ENCODE assay signal across 19 cellular contexts in genomic region chr10:78004215-78005026, GRCh38. TPM values are rescaled to one million over a fixed set of nuclear protein-coding genes. Genes with fewer than 3 reads are reported as not detected.
A peak's percentile ranks its signal among the peaks of the same experiment; 100 is the strongest.
DNase-seq lines count a peak whose midpoint lies in the region; ATAC-seq and TF ChIP-seq lines count a peak whose summit lies in the region.
"Had no signal": no experiment of that assay in that cellular context is flagged by ENCODE, and none has a peak within 500 bp of the region (broad histone marks: within the 10 kb centered on the region; RNA-seq: fewer than 3 reads in every experiment).

No MANE protein-coding gene starts in this region.

- H3K4me1 ChIP-seq in left ventricle myocardium inferior (no peaks in the 10 kb centered on the region), GM23248 (ENCODE audit: insufficient read depth) (no peaks in the 10 kb centered on the region)
- H3K4me1 ChIP-seq: neural progenitor cell, vagina had no signal

- no peaks in the 10 kb centered on the region for H3K9me2 ChIP-seq in GM23248 (ENCODE audit: insufficient read depth)

- peaks cover 35% of the 10 kb centered on the region for H3K36me3 Mint-ChIP-seq in type B pancreatic cell

- H3K79me2 ChIP-seq in GM23248 (ENCODE audit: insufficient read depth), result no peaks in the 10 kb centered on the region

- H3K36me3 ChIP-seq in left ventricle myocardium inferior (peaks cover 100% of the 10 kb centered on the region), GM23248 (ENCODE audit: low read depth) (peaks cover 74% of the 10 kb centered on the region)

- no peak overlapping the region for H3K4me3 Mint-ChIP-seq in type B pancreatic cell
- H3K4me3 Mint-ChIP-seq: CD4-positive, CD25-positive, alpha-beta regulatory T cell; immature natural killer cell; neural progenitor cell; stimulated activated naive B cell treated with anti-CD40 and anti-IgM and Interleukin-4, amounts not matched to agents 10 μg/mL and 1 μg/mL and 100 μg/mL, for 72 hours had no signal

- DNase-seq in left ventricle myocardium inferior (no peak), cardiac septum (ENCODE audit: low spot score) (no peak), NCI-H460 (ENCODE audit: extremely low read depth, low read depth) (peak; percentile 14), epithelial cell of esophagus (ENCODE audit: low read depth) (no peak), type B pancreatic cell (ENCODE audit: extremely low spot score, unreplicated experiment) (no peak), GM23248 (no peak)
- DNase-seq: activated CD4-positive, CD25-positive, alpha-beta regulatory T cell treated with anti-CD3 and anti-CD28 coated beads, Interleukin-2, amount 50 U/mL, for 72 hours; activated T-cell treated with anti-CD3 and anti-CD28 coated beads, Interleukin-2, amount 50 U/mL, for 1 hour; CD4-positive, CD25-positive, alpha-beta regulatory T cell; HCEC 1CT; head of caudate nucleus; immature natural killer cell; stimulated activated CD4-positive, alpha-beta T cell treated with anti-CD3 and anti-CD28 coated beads, Interleukin-2, amount 100 ng/mL, for 48 hours; stimulated activated naive B cell treated with anti-CD40 and anti-IgM and Interleukin-4, amounts not matched to agents 10 μg/mL and 1 μg/mL and 100 μg/mL, for 72 hours had no signal

- no peaks in the 10 kb centered on the region for H3K27me3 Mint-ChIP-seq in type B pancreatic cell
- H3K27me3 Mint-ChIP-seq: CD4-positive, CD25-positive, alpha-beta regulatory T cell; stimulated activated naive B cell treated with anti-CD40 and anti-IgM and Interleukin-4, amounts not matched to agents 10 μg/mL and 1 μg/mL and 100 μg/mL, for 72 hours had no signal

- no peaks in the 10 kb centered on the region for H3K4me1 Mint-ChIP-seq in type B pancreatic cell (ENCODE audit: unreplicated experiment)
- H3K4me1 Mint-ChIP-seq: immature natural killer cell; stimulated activated naive B cell treated with anti-CD40 and anti-IgM and Interleukin-4, amounts not matched to agents 10 μg/mL and 1 μg/mL and 100 μg/mL, for 72 hours had no signal

- in situ Hi-C loops in GM23248 (cut with MboI), result no loop called here

- H3K27ac Mint-ChIP-seq in type B pancreatic cell, result no peak overlapping the region
- H3K27ac Mint-ChIP-seq: CD4-positive, CD25-positive, alpha-beta regulatory T cell; neural progenitor cell had no signal

- no peak for ATAC-seq in GM18868 (IDR thresholded peaks at IDR 0.05; ENCODE audit: unreplicated experiment)
- ATAC-seq: stimulated activated naive B cell treated with anti-CD40 and anti-IgM and Interleukin-4, amounts not matched to agents 10 μg/mL and 1 μg/mL and 100 μg/mL, for 72 hours had no signal

- TF ChIP-seq CTCF in left ventricle myocardium inferior (IDR thresholded peaks at IDR 0.05; ENCODE audit: borderline replicate concordance) (peak; percentile 44), epithelial cell of esophagus (IDR thresholded peaks at IDR 0.05; ENCODE audit: insufficient read depth, low read depth, low read length, missing control alignments) (peak; percentile 11), type B pancreatic cell (conservative IDR thresholded peaks at IDR 0.05) (peak; percentile 18)

- H3K27me3 ChIP-seq in left ventricle myocardium inferior (ENCODE audit: low read depth), result no peaks in the 10 kb centered on the region
- no peaks in the 10 kb centered on the region for H3K27me3 ChIP-seq in GM23248 (replicated peaks; ENCODE audit: insufficient read depth)
- H3K27me3 ChIP-seq: cardiac muscle cell, neural progenitor cell, vagina had no signal

- H3K27ac ChIP-seq in left ventricle myocardium inferior (replicated peaks) (no peak overlapping the region), GM23248 (no peak overlapping the region)
- H3K27ac ChIP-seq: cardiac muscle cell, KMS-11, neural progenitor cell, vagina had no signal

- no peak overlapping the region for H2AFZ ChIP-seq in GM23248
- H2AFZ ChIP-seq: neural progenitor cell had no signal

- WGBS in GM23248 (ENCODE audit: low coverage in 1 of 2, low lambda C conversion rate in 2 of 2, missing lambda C conversion rate in 2 of 2), 2 experiments, result 89 to 93% methylated on average over 16 of the region's 16 CpGs

- no peaks in the 10 kb centered on the region for H4K20me1 ChIP-seq in GM23248 (ENCODE audit: insufficient read depth)

- H3K4me2 ChIP-seq in GM23248 (ENCODE audit: unreplicated experiment), result no peak overlapping the region
- H3K4me2 ChIP-seq: KMS-11, neural progenitor cell had no signal

- H3K9me3 Mint-ChIP-seq in type B pancreatic cell, result no peaks in the 10 kb centered on the region
- H3K9me3 Mint-ChIP-seq: CD4-positive, CD25-positive, alpha-beta regulatory T cell; immature natural killer cell; neural progenitor cell; stimulated activated naive B cell treated with anti-CD40 and anti-IgM and Interleukin-4, amounts not matched to agents 10 μg/mL and 1 μg/mL and 100 μg/mL, for 72 hours had no signal

- H3K4me3 ChIP-seq in left ventricle myocardium inferior (no peak overlapping the region), epithelial cell of esophagus (ENCODE audit: low read length) (no peak overlapping the region), GM23248 (no peak overlapping the region)
- H3K4me3 ChIP-seq: cardiac muscle cell, neural progenitor cell, vagina had no signal

- H3K9ac ChIP-seq in GM23248, result no peak overlapping the region
- H3K9ac ChIP-seq: KMS-11, neural progenitor cell had no signal

- no peaks in the 10 kb centered on the region for H3F3A ChIP-seq in GM23248 (ENCODE audit: insufficient read depth)

- intact Hi-C loops in left ventricle myocardium inferior (cut with micrococcal nuclease) (loop anchor here (10.0 kb wide), 1 partner anchor 160 kb away; no protein-coding TSS in a partner anchor), cardiac septum (cut with DNase I) (loop anchor here (2.0 kb wide), 1 partner anchor 158 kb away; no protein-coding TSS in a partner anchor)

- H3K9me3 ChIP-seq in left ventricle myocardium inferior (replicated peaks) (no peaks in the 10 kb centered on the region), GM23248 (ENCODE audit: low read depth) (no peaks in the 10 kb centered on the region)
- H3K9me3 ChIP-seq: vagina had no signal

RNA-seq across cellular contexts. Expression of gene POLR3A, which starts 24.9 kb away (rescaled TPM):
- total RNA-seq in left ventricle myocardium inferior (8.2 TPM), cardiac septum (9.9 TPM), type B pancreatic cell (ENCODE audit: low replicate concordance) (22.3 and 23.8 TPM in 2 replicates)
- total RNA-seq in NCI-H460 (2014; rRNA removed; shearing (Covaris generic)), result 14.1 and 18.0 TPM in 2 replicates
- polyA plus RNA-seq in NCI-H460 (2014; cell fraction: nucleus; rRNA removed), result 6.6 and 8.0 TPM in 2 replicates
- 9.2 and 9.6 TPM in 2 replicates for total RNA-seq in GM23248 (2014; rRNA removed; shearing (Covaris generic))
- 11.9 and 12.8 TPM in 2 replicates for polyA plus RNA-seq in GM23248 (2016; fragmentation: Nextera tagmentation; extraction: Ambion mirVana)

RNA-seq across cellular contexts. Expression of gene RPS24, which starts 29.2 kb away (rescaled TPM):
- 829 TPM for total RNA-seq in left ventricle myocardium inferior
- total RNA-seq in cardiac septum, result 694 TPM
- total RNA-seq in NCI-H460 (2014; rRNA removed; shearing (Covaris generic)), result 5,055 and 5,641 TPM in 2 replicates
- 2,082 and 2,918 TPM in 2 replicates for polyA plus RNA-seq in NCI-H460 (2014; cell fraction: nucleus; rRNA removed)
- total RNA-seq in type B pancreatic cell (ENCODE audit: low replicate concordance), result 1,810 and 1,836 TPM in 2 replicates
- 1,265 and 1,653 TPM in 2 replicates for total RNA-seq in GM23248 (2014; rRNA removed; shearing (Covaris generic))
- 660 and 669 TPM in 2 replicates for polyA plus RNA-seq in GM23248 (2016; fragmentation: Nextera tagmentation; extraction: Ambion mirVana)
